1 cellular context compared by ENCODE assay signal in genomic region chr17:61862975-61863800, GRCh38.
TF ChIP-seq lines count a peak whose summit lies in the region.

Gene BRIP1 (minus strand): TSS chr17:61863528. CDS start chr17:61861539, 1,989 bp downstream.

TF ChIP-seq in K562, 482 proteins besides CTCF, POLR2A, EP300 and RAD21 (continued from another document and continues in another):
- TF ChIP-seq, protein P1, sequence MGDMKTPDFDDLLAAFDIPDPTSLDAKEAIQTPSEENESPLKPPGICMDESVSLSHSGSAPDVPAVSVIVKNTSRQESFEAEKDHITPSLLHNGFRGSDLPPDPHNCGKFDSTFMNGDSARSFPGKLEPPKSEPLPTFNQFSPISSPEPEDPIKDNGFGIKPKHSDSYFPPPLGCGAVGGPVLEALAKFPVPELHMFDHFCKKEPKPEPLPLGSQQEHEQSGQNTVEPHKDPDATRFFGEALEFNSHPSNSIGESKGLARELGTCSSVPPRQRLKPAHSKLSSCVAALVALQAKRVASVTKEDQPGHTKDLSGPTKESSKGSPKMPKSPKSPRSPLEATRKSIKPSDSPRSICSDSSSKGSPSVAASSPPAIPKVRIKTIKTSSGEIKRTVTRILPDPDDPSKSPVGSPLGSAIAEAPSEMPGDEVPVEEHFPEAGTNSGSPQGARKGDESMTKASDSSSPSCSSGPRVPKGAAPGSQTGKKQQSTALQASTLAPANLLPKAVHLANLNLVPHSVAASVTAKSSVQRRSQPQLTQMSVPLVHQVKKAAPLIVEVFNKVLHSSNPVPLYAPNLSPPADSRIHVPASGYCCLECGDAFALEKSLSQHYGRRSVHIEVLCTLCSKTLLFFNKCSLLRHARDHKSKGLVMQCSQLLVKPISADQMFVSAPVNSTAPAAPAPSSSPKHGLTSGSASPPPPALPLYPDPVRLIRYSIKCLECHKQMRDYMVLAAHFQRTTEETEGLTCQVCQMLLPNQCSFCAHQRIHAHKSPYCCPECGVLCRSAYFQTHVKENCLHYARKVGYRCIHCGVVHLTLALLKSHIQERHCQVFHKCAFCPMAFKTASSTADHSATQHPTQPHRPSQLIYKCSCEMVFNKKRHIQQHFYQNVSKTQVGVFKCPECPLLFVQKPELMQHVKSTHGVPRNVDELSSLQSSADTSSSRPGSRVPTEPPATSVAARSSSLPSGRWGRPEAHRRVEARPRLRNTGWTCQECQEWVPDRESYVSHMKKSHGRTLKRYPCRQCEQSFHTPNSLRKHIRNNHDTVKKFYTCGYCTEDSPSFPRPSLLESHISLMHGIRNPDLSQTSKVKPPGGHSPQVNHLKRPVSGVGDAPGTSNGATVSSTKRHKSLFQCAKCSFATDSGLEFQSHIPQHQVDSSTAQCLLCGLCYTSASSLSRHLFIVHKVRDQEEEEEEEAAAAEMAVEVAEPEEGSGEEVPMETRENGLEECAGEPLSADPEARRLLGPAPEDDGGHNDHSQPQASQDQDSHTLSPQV (IDR thresholded peaks at IDR 0.05) = no peak
- TF ChIP-seq KHSRP (IDR thresholded peaks at IDR 0.05) (no peak), ZNF274 (IDR thresholded peaks at IDR 0.05; ENCODE audit: borderline replicate concordance, low read depth, low read length) (no peak), CC2D1A (IDR thresholded peaks at IDR 0.05) (peak; percentile 80; the same call in 1 of the 2 replicates), ILF3 (IDR thresholded peaks at IDR 0.05; ENCODE audit: borderline replicate concordance) (no peak), BMI1 (IDR thresholded peaks at IDR 0.05; ENCODE audit: low read length) (no peak), ZNF764 (CRISPR knock-in tag; IDR thresholded peaks at IDR 0.05; ENCODE audit: low read depth) (no peak), OTX1 (CRISPR knock-in tag; IDR thresholded peaks at IDR 0.05) (no peak), TAF1 (IDR thresholded peaks at IDR 0.05; ENCODE audit: control insufficient read depth, extremely low read depth, insufficient read depth, low read length, severe bottlenecking) (peak; percentile 85), SIN3B (IDR thresholded peaks at IDR 0.05; ENCODE audit: low read depth) (no peak), EWSR1 (IDR thresholded peaks at IDR 0.05; ENCODE audit: borderline replicate concordance, low read depth, partially characterized antibody) (no peak), CHAMP1 (IDR thresholded peaks at IDR 0.05) (0 out of 2 replicates have a peak, but pooled peaks have one; percentile 37), ASH1L (IDR thresholded peaks at IDR 0.05; ENCODE audit: borderline replicate concordance, low read depth, partially characterized antibody) (peak; percentile 91), MEF2D (tag; conservative IDR thresholded peaks at IDR 0.05; ENCODE audit: low read depth) (no peak), NFYB (IDR thresholded peaks at IDR 0.05; ENCODE audit: extremely low read depth, insufficient read length) (peak; percentile 89), HMGN3 (IDR thresholded peaks at IDR 0.05; ENCODE audit: borderline replicate concordance, extremely low read depth, insufficient read length, low read depth, low read length) (peak; percentile 27), ZNF395 (CRISPR knock-in tag; IDR thresholded peaks at IDR 0.05) (no peak; the same call in 1 of the 2 replicates), CUX1 (CRISPR knock-in tag; IDR thresholded peaks at IDR 0.05) (no peak), SP2 (IDR thresholded peaks at IDR 0.05; ENCODE audit: extremely low read depth, low read depth, low read length, poor library complexity, severe bottlenecking) (peak; percentile 66), SLC30A9 (CRISPR knock-in tag; IDR thresholded peaks at IDR 0.05) (no peak), ZNF311 (CRISPR knock-in tag; IDR thresholded peaks at IDR 0.05) (no peak), THAP7 (CRISPR knock-in tag; IDR thresholded peaks at IDR 0.05) (no peak), ZNF184 (CRISPR knock-in tag; IDR thresholded peaks at IDR 0.05) (no peak), SIN3A (IDR thresholded peaks at IDR 0.05; ENCODE audit: borderline replicate concordance in 2 of 2, control insufficient read depth in 1 of 2, low read depth in 2 of 2, low read length in 2 of 2) (peak in 1 of 2 experiments; percentile 40; a peak in 1 of 4 replicates), ZBTB8A (IDR thresholded peaks at IDR 0.05; ENCODE audit: partially characterized antibody) (no peak), C11orf30 (IDR thresholded peaks at IDR 0.05; ENCODE audit: low read depth) (peak; percentile 41; the same call in 1 of the 2 replicates), U2AF2 (optimal IDR thresholded peaks at IDR 0.05; ENCODE audit: low read depth, low read length) (no peak)
- TF ChIP-seq, protein P2, sequence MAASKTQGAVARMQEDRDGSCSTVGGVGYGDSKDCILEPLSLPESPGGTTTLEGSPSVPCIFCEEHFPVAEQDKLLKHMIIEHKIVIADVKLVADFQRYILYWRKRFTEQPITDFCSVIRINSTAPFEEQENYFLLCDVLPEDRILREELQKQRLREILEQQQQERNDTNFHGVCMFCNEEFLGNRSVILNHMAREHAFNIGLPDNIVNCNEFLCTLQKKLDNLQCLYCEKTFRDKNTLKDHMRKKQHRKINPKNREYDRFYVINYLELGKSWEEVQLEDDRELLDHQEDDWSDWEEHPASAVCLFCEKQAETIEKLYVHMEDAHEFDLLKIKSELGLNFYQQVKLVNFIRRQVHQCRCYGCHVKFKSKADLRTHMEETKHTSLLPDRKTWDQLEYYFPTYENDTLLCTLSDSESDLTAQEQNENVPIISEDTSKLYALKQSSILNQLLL (CRISPR knock-in tag; IDR thresholded peaks at IDR 0.05; ENCODE audit: borderline replicate concordance) = no peak
- TF ChIP-seq, protein P3, sequence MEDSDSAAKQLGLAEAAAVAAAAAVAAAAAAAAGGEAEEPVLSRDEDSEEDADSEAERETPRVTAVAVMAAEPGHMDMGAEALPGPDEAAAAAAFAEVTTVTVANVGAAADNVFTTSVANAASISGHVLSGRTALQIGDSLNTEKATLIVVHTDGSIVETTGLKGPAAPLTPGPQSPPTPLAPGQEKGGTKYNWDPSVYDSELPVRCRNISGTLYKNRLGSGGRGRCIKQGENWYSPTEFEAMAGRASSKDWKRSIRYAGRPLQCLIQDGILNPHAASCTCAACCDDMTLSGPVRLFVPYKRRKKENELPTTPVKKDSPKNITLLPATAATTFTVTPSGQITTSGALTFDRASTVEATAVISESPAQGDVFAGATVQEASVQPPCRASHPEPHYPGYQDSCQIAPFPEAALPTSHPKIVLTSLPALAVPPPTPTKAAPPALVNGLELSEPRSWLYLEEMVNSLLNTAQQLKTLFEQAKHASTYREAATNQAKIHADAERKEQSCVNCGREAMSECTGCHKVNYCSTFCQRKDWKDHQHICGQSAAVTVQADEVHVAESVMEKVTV (CRISPR knock-in tag; IDR thresholded peaks at IDR 0.05) = no peak
- TF ChIP-seq, protein P4, sequence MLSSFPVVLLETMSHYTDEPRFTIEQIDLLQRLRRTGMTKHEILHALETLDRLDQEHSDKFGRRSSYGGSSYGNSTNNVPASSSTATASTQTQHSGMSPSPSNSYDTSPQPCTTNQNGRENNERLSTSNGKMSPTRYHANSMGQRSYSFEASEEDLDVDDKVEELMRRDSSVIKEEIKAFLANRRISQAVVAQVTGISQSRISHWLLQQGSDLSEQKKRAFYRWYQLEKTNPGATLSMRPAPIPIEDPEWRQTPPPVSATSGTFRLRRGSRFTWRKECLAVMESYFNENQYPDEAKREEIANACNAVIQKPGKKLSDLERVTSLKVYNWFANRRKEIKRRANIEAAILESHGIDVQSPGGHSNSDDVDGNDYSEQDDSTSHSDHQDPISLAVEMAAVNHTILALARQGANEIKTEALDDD (IDR thresholded peaks at IDR 0.05) = peak; percentile 49; the same call in 1 of the 2 replicates
